In the genomic region with DNA sequence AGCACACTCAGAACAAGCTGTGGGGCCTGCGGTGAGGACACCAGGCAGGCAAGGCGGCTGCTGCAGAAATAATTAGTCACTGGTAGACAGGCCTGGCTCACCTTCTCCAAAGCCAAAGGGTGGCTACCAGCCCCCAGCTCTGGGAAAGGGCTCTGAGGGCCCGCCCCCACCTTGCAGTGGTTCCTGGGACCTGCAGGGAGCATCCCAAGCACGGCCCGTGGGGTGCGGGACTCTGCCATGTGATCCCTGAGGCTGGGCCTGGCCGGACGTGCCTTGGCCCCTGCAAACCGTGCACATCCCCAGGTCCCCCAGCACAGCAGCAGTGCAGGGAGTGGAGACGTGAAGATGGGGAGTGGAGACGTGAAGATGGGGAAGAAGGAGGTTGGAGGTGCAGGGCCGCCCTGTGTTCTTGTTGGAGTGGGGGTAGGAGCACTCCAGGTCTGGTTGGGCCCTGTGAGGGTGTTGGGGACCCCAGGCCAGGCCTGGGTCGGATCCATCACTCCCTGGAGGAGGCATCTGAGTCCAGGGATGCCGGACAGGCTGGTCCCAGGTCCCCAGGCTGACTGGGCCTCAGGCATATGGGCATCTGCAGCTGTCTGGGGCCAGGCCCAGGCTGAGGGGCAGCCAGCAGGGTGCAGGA, we compare ENCODE assay signal across 1 cellular context.
TF ChIP-seq lines count a peak whose summit lies in the region.

No MANE protein-coding gene starts in this region.

TF ChIP-seq in GM23338, 12 proteins besides CTCF, POLR2A, EP300 and RAD21 (continued from another document):
- TF ChIP-seq STAT1 (IDR thresholded peaks at IDR 0.05; ENCODE audit: unreplicated experiment) (no peak), EZH2phosphoT487 (IDR thresholded peaks at IDR 0.05; ENCODE audit: unreplicated experiment) (no peak), NANOG (IDR thresholded peaks at IDR 0.05; ENCODE audit: borderline replicate concordance) (no peak), ZNF114 (CRISPR knock-in tag; IDR thresholded peaks at IDR 0.05) (no peak)
